1 cellular context compared by ENCODE assay signal in the genomic region with DNA sequence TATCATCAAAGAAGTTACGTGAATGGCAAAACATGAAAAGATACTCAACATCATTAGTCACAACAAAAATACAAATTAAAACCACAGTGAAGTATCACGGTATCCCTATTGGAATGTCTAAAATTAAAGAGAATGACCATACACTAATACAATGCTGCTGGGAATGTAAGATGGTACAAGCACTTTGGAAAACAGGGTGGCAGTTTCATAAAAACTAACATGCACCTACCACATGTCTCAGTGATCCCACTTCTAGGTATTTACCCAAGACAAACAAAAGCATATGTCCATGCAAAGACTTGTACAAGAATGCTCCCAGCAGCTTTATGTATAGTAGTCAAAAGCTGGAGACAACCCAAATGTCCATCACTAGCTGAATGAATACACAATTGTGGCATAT.
TF ChIP-seq lines count a peak whose summit lies in the region.

No MANE protein-coding gene starts in this region.

TF ChIP-seq in SK-N-SH treated with all-trans-retinoic acid at 6 μM for 48 hours, 23 proteins besides CTCF, POLR2A, EP300 and RAD21 (continued from another document):
- TF ChIP-seq, protein P1, sequence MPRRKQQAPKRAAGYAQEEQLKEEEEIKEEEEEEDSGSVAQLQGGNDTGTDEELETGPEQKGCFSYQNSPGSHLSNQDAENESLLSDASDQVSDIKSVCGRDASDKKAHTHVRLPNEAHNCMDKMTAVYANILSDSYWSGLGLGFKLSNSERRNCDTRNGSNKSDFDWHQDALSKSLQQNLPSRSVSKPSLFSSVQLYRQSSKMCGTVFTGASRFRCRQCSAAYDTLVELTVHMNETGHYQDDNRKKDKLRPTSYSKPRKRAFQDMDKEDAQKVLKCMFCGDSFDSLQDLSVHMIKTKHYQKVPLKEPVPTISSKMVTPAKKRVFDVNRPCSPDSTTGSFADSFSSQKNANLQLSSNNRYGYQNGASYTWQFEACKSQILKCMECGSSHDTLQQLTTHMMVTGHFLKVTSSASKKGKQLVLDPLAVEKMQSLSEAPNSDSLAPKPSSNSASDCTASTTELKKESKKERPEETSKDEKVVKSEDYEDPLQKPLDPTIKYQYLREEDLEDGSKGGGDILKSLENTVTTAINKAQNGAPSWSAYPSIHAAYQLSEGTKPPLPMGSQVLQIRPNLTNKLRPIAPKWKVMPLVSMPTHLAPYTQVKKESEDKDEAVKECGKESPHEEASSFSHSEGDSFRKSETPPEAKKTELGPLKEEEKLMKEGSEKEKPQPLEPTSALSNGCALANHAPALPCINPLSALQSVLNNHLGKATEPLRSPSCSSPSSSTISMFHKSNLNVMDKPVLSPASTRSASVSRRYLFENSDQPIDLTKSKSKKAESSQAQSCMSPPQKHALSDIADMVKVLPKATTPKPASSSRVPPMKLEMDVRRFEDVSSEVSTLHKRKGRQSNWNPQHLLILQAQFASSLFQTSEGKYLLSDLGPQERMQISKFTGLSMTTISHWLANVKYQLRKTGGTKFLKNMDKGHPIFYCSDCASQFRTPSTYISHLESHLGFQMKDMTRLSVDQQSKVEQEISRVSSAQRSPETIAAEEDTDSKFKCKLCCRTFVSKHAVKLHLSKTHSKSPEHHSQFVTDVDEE (CRISPR knock-in tag; IDR thresholded peaks at IDR 0.05), result no peak
